Comparison of ENCODE assay signal across 20 cellular contexts in the genomic region with DNA sequence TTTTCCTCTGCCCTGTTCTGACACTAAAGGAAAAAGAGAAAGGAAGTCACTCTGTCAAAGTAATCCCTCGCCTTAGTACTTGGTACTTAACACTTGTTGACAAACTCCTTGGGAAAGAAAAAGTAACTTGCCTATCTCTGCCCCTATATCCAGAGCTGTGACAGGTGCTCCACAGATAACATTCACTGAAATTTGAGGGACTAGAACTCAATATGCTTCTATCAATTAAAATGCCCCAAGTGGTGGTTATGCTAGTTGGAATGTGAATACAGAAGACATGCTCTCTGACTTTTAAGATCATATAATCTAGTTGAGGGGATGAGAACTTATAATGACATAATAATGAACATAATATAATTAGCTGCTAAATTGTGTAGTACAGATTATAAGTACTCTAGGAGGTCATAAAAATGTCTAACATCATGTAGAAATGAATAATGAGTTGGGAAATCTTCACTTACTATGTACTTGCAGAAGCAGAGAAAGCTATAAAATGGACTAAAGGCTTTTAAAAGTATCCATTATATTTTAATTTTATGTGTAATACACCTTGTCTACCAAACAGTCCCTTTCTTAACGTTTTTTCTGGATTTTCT.
DNase-seq lines count a peak whose midpoint lies in the region; ATAC-seq, FAIRE-seq and TF ChIP-seq lines count a peak whose summit lies in the region.
"Had no signal": no experiment of that assay in that cellular context is flagged by ENCODE, and none has a peak within 500 bp of the region (broad histone marks: within the 10 kb centered on the region; RNA-seq: fewer than 3 reads in every experiment).

No MANE protein-coding gene starts in this region.

- H3K36me3 Mint-ChIP-seq in HFFc6 (ENCODE audit: low read depth) (peaks cover 11% of the 10 kb centered on the region), osteocyte (ENCODE audit: unreplicated experiment) (peaks cover 2% of the 10 kb centered on the region)
- H3K36me3 Mint-ChIP-seq: CD14-positive monocyte; CD8-positive, alpha-beta T cell had no signal

- no peak for ATAC-seq in mucosa of descending colon
- ATAC-seq: A549; CD8-positive, alpha-beta T cell had no signal

- H3K9me3 Mint-ChIP-seq in HFFc6 (no peaks in the 10 kb centered on the region; the same call in 1 of the 2 replicates), osteocyte (ENCODE audit: unreplicated experiment) (peaks cover 5% of the 10 kb centered on the region)
- H3K9me3 Mint-ChIP-seq: CD8-positive, alpha-beta T cell had no signal

- peak overlapping the region; percentile 100 for H3K27ac Mint-ChIP-seq in HFFc6
- H3K27ac Mint-ChIP-seq in osteocyte (ENCODE audit: unreplicated experiment) = peak overlapping the region; percentile 16
- H3K27ac Mint-ChIP-seq: CD14-positive monocyte; CD8-positive, alpha-beta T cell had no signal

- H3K4me3 Mint-ChIP-seq in HFFc6 (no peak overlapping the region), osteocyte (ENCODE audit: unreplicated experiment) (no peak overlapping the region)
- H3K4me3 Mint-ChIP-seq: CD14-positive monocyte; CD8-positive, alpha-beta T cell had no signal

- TF ChIP-seq POLR2A in H54 (IDR thresholded peaks at IDR 0.05; ENCODE audit: low read depth, low read length) = no peak

- H3K27me3 ChIP-seq in SJSA1 (replicated peaks) = no peaks in the 10 kb centered on the region

- intact Hi-C loops in mucosa of descending colon (cut with DNase I, micrococcal nuclease) = no loop called here

- DNase-seq in H54 (ENCODE audit: insufficient read length, low spot score) (no peak), HFFc6 (no peak), SJSA1 (ENCODE audit: low read depth in 1 of 2, low spot score in 2 of 2) (no peak), osteocyte (ENCODE audit: extremely low spot score, unreplicated experiment) (no peak), mucosa of descending colon (no peak), NCI-H2196 (lab: John Stamatoyannopoulos, UW; ENCODE audit: unreplicated experiment) (no peak), HT-29 (ENCODE audit: low spot score) (no peak)
- DNase-seq: CD8-positive, alpha-beta T cell; COR-L47; DMS153; DMS79 treated with DMSO at 0.1 percent for 48 hours; EL; GM23248; H7 had no signal

- TF ChIP-seq CTCF in HFFc6 (IDR thresholded peaks at IDR 0.05) (no peak), osteocyte (IDR thresholded peaks at IDR 0.05) (no peak), mucosa of descending colon (IDR thresholded peaks at IDR 0.05) (no peak)

- H3K4me1 ChIP-seq in SJSA1 (replicated peaks) = peaks cover 58% of the 10 kb centered on the region
- H3K4me1 ChIP-seq in mucosa of descending colon (ENCODE audit: low read depth) = no peaks in the 10 kb centered on the region

- H3K27me3 Mint-ChIP-seq in HFFc6 (ENCODE audit: insufficient read depth) = no peaks in the 10 kb centered on the region; the same call in 1 of the 2 replicates
- no peaks in the 10 kb centered on the region for H3K27me3 Mint-ChIP-seq in osteocyte (ENCODE audit: unreplicated experiment)

- H3K4me3 ChIP-seq in SJSA1 = no peak overlapping the region
- no peak overlapping the region for H3K4me3 ChIP-seq in mucosa of descending colon
- H3K4me3 ChIP-seq: A549, GM23248 had no signal

- H3K36me3 ChIP-seq in SJSA1 (no peaks in the 10 kb centered on the region), mucosa of descending colon (ENCODE audit: low read depth) (no peaks in the 10 kb centered on the region)

- FAIRE-seq in H54 (lab: Jason Lieb, UNC) = peak; percentile 65
- FAIRE-seq: A549, D721Med, G401.6, GM12891 had no signal

- H3K9me3 ChIP-seq in SJSA1 (replicated peaks) (no peaks in the 10 kb centered on the region), mucosa of descending colon (no peaks in the 10 kb centered on the region)
- H3K9me3 ChIP-seq: A549 had no signal

- peak overlapping the region; percentile 97 for H3K27ac ChIP-seq in SJSA1
- H3K27ac ChIP-seq: A549, HL-60 had no signal

- peaks cover 88% of the 10 kb centered on the region for H3K4me1 Mint-ChIP-seq in HFFc6 (ENCODE audit: low read depth)
- H3K4me1 Mint-ChIP-seq in osteocyte (ENCODE audit: unreplicated experiment) = peaks cover 49% of the 10 kb centered on the region
- H3K4me1 Mint-ChIP-seq: CD14-positive monocyte had no signal
